Comparison of ENCODE assay signal across 2 cellular contexts in genomic region chr6:151263035-151263434, GRCh38.
TF ChIP-seq lines count a peak whose summit lies in the region.

No MANE protein-coding gene starts in this region.

TF ChIP-seq in IMR-90, 13 proteins besides CTCF, POLR2A, EP300 and RAD21:
- TF ChIP-seq FOS (IDR thresholded peaks at IDR 0.05; ENCODE audit: low read depth, low read length): no peak
- no peak for TF ChIP-seq CHD1 (IDR thresholded peaks at IDR 0.05; ENCODE audit: low read depth, low read length)
- no peak for TF ChIP-seq BHLHE40 (IDR thresholded peaks at IDR 0.05; ENCODE audit: low read depth, low read length)
- no peak for TF ChIP-seq USF2 (IDR thresholded peaks at IDR 0.05; ENCODE audit: low read depth, low read length)
- no peak for TF ChIP-seq CEBPB (IDR thresholded peaks at IDR 0.05; ENCODE audit: low read depth, low read length)
- no peak for TF ChIP-seq RCOR1 (IDR thresholded peaks at IDR 0.05; ENCODE audit: insufficient replicate concordance, low read length)
- TF ChIP-seq MXI1 (IDR thresholded peaks at IDR 0.05; ENCODE audit: borderline replicate concordance, low read depth, low read length): no peak
- TF ChIP-seq MAZ (IDR thresholded peaks at IDR 0.05; ENCODE audit: borderline replicate concordance, low read depth, low read length): no peak
- TF ChIP-seq ELK1 (IDR thresholded peaks at IDR 0.05; ENCODE audit: borderline replicate concordance, low read depth, low read length): no peak
- TF ChIP-seq NFE2L2 (IDR thresholded peaks at IDR 0.05; ENCODE audit: low read depth, low read length): no peak
- TF ChIP-seq RFX5 (IDR thresholded peaks at IDR 0.05; ENCODE audit: low read depth, low read length): no peak
- no peak for TF ChIP-seq SMC3 (IDR thresholded peaks at IDR 0.05; ENCODE audit: low read depth, low read length)
- no peak for TF ChIP-seq MAFK (IDR thresholded peaks at IDR 0.05; ENCODE audit: low read depth, low read length)

TF ChIP-seq in K562, 482 proteins besides CTCF, POLR2A, EP300 and RAD21:
- TF ChIP-seq HINFP (tag; conservative IDR thresholded peaks at IDR 0.05; ENCODE audit: low read depth) (no peak), ZNF121 (CRISPR knock-in tag; conservative IDR thresholded peaks at IDR 0.05) (peak; percentile 63; the same call in 1 of the 2 replicates), MCM2 (IDR thresholded peaks at IDR 0.05; ENCODE audit: low read depth) (no peak), SRSF7 (optimal IDR thresholded peaks at IDR 0.05; ENCODE audit: low read depth, low read length) (no peak)
